Comparison of ENCODE assay signal across 1 cellular context in the genomic region with DNA sequence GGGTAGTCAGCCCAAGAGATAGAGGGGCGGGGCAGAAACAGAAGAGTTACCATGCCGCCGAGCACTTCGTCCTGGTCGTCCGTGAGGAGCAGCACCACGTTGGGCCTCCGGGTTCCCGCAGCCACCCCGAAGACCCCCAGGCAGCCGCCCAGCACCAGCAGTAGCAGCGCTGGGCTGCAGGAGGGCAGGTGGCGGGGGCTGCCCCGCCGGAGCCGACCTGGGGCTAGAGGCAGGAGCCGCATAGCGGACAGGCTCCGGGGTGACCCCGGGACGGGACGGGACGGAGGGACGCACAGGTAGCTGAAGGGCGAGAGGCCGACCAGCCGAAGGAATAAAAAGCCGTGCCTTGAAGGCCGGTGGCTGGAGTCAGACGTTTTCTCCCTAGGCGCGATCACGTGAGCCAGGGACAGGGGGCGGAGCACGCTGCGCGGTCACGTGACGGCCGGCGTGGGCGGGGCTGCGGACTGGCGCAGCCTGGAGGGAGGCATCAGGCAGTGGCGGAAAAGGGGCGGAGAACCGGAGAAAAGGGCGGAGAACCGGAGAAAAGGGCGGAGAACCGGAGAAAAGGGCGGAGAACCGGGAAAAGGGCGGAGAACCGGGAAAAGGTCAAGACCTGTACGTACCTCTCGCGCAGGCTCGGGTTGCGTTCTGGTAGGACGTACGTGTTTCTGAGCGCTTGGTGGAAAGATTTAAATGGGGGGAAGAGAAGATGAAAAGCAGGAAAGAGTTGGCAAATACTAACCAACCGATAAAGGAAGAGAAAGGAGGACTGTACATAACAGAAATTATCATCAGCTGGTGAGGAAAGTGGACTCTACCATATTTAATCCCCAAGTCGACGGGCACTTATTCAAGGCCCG.
A peak's percentile ranks its signal among the peaks of the same experiment; 100 is the strongest.
TF ChIP-seq lines count a peak whose summit lies in the region.

A gene (minus strand): TSS at position 372 of the 860 bp plus-strand sequence. CDS start 130 bp downstream, at position 242.

TF ChIP-seq in HEK293, 187 proteins besides CTCF, POLR2A, EP300 and RAD21 (continued from another document and continues in another):
- TF ChIP-seq, protein P1, sequence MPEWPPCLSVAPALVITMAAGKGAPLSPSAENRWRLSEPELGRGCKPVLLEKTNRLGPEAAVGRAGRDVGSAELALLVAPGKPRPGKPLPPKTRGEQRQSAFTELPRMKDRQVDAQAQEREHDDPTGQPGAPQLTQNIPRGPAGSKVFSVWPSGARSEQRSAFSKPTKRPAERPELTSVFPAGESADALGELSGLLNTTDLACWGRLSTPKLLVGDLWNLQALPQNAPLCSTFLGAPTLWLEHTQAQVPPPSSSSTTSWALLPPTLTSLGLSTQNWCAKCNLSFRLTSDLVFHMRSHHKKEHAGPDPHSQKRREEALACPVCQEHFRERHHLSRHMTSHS (tag by site-specific recombination; IDR thresholded peaks at IDR 0.05): no peak
- TF ChIP-seq ZSCAN23 (tag by site-specific recombination; IDR thresholded peaks at IDR 0.05): no peak
- TF ChIP-seq ZNF623 (tag by site-specific recombination; IDR thresholded peaks at IDR 0.05): no peak
- TF ChIP-seq ZNF548 (tag by site-specific recombination; IDR thresholded peaks at IDR 0.05): peak; percentile 36; the same call in 1 of the 2 replicates
- TF ChIP-seq, protein P2, sequence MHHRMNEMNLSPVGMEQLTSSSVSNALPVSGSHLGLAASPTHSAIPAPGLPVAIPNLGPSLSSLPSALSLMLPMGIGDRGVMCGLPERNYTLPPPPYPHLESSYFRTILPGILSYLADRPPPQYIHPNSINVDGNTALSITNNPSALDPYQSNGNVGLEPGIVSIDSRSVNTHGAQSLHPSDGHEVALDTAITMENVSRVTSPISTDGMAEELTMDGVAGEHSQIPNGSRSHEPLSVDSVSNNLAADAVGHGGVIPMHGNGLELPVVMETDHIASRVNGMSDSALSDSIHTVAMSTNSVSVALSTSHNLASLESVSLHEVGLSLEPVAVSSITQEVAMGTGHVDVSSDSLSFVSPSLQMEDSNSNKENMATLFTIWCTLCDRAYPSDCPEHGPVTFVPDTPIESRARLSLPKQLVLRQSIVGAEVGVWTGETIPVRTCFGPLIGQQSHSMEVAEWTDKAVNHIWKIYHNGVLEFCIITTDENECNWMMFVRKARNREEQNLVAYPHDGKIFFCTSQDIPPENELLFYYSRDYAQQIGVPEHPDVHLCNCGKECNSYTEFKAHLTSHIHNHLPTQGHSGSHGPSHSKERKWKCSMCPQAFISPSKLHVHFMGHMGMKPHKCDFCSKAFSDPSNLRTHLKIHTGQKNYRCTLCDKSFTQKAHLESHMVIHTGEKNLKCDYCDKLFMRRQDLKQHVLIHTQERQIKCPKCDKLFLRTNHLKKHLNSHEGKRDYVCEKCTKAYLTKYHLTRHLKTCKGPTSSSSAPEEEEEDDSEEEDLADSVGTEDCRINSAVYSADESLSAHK (tag by site-specific recombination; IDR thresholded peaks at IDR 0.05): no peak
- TF ChIP-seq ZNF2 (tag by site-specific recombination; IDR thresholded peaks at IDR 0.05): no peak
- TF ChIP-seq ZFHX2 (tag by site-specific recombination; conservative IDR thresholded peaks at IDR 0.05): peak; percentile 93
- TF ChIP-seq, protein P3, sequence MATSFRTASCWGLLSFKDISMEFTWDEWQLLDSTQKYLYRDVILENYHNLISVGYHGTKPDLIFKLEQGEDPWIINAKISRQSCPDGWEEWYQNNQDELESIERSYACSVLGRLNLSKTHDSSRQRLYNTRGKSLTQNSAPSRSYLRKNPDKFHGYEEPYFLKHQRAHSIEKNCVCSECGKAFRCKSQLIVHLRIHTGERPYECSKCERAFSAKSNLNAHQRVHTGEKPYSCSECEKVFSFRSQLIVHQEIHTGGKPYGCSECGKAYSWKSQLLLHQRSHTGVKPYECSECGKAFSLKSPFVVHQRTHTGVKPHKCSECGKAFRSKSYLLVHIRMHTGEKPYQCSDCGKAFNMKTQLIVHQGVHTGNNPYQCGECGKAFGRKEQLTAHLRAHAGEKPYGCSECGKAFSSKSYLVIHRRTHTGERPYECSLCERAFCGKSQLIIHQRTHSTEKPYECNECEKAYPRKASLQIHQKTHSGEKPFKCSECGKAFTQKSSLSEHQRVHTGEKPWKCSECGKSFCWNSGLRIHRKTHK (tag by site-specific recombination; IDR thresholded peaks at IDR 0.05): no peak
- no peak for TF ChIP-seq ZNF157 (tag by site-specific recombination; IDR thresholded peaks at IDR 0.05)
- TF ChIP-seq, protein P4, sequence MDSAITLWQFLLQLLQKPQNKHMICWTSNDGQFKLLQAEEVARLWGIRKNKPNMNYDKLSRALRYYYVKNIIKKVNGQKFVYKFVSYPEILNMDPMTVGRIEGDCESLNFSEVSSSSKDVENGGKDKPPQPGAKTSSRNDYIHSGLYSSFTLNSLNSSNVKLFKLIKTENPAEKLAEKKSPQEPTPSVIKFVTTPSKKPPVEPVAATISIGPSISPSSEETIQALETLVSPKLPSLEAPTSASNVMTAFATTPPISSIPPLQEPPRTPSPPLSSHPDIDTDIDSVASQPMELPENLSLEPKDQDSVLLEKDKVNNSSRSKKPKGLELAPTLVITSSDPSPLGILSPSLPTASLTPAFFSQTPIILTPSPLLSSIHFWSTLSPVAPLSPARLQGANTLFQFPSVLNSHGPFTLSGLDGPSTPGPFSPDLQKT (IDR thresholded peaks at IDR 0.05; ENCODE audit: borderline replicate concordance, low read depth, low read length): no peak
- TF ChIP-seq, protein P5, sequence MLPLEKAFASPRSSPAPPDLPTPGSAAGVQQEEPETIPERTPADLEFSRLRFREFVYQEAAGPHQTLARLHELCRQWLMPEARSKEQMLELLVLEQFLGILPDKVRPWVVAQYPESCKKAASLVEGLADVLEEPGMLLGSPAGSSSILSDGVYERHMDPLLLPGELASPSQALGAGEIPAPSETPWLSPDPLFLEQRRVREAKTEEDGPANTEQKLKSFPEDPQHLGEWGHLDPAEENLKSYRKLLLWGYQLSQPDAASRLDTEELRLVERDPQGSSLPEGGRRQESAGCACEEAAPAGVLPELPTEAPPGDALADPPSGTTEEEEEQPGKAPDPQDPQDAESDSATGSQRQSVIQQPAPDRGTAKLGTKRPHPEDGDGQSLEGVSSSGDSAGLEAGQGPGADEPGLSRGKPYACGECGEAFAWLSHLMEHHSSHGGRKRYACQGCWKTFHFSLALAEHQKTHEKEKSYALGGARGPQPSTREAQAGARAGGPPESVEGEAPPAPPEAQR (tag by site-specific recombination; IDR thresholded peaks at IDR 0.05): no peak
- TF ChIP-seq, protein P6, sequence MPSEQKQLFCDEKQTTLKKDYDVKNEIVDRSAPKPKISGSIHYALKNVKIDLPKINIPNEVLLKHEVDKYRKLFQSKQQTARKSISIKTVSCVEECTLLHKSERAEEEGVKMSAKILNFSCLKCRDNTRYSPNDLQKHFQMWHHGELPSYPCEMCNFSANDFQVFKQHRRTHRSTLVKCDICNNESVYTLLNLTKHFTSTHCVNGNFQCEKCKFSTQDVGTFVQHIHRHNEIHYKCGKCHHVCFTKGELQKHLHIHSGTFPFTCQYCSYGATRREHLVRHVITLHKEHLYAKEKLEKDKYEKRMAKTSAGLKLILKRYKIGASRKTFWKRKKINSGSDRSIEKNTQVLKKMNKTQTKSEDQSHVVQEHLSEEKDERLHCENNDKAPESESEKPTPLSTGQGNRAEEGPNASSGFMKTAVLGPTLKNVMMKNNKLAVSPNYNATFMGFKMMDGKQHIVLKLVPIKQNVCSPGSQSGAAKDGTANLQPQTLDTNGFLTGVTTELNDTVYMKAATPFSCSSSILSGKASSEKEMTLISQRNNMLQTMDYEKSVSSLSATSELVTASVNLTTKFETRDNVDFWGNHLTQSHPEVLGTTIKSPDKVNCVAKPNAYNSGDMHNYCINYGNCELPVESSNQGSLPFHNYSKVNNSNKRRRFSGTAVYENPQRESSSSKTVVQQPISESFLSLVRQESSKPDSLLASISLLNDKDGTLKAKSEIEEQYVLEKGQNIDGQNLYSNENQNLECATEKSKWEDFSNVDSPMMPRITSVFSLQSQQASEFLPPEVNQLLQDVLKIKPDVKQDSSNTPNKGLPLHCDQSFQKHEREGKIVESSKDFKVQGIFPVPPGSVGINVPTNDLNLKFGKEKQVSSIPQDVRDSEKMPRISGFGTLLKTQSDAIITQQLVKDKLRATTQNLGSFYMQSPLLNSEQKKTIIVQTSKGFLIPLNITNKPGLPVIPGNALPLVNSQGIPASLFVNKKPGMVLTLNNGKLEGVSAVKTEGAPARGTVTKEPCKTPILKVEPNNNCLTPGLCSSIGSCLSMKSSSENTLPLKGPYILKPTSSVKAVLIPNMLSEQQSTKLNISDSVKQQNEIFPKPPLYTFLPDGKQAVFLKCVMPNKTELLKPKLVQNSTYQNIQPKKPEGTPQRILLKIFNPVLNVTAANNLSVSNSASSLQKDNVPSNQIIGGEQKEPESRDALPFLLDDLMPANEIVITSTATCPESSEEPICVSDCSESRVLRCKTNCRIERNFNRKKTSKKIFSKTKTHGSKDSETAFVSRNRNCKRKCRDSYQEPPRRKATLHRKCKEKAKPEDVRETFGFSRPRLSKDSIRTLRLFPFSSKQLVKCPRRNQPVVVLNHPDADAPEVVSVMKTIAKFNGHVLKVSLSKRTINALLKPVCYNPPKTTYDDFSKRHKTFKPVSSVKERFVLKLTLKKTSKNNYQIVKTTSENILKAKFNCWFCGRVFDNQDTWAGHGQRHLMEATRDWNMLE (tag by site-specific recombination; conservative IDR thresholded peaks at IDR 0.05; ENCODE audit: low read depth): no peak
- TF ChIP-seq, protein P7, sequence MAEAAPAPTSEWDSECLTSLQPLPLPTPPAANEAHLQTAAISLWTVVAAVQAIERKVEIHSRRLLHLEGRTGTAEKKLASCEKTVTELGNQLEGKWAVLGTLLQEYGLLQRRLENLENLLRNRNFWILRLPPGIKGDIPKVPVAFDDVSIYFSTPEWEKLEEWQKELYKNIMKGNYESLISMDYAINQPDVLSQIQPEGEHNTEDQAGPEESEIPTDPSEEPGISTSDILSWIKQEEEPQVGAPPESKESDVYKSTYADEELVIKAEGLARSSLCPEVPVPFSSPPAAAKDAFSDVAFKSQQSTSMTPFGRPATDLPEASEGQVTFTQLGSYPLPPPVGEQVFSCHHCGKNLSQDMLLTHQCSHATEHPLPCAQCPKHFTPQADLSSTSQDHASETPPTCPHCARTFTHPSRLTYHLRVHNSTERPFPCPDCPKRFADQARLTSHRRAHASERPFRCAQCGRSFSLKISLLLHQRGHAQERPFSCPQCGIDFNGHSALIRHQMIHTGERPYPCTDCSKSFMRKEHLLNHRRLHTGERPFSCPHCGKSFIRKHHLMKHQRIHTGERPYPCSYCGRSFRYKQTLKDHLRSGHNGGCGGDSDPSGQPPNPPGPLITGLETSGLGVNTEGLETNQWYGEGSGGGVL (tag by site-specific recombination; IDR thresholded peaks at IDR 0.05): peak; percentile 69
- no peak for TF ChIP-seq ZNF549 (tag by site-specific recombination; IDR thresholded peaks at IDR 0.05)
- TF ChIP-seq ZNF223 (tag by site-specific recombination; IDR thresholded peaks at IDR 0.05): no peak
- TF ChIP-seq BCL11B (tag by site-specific recombination; IDR thresholded peaks at IDR 0.05; ENCODE audit: low read depth): no peak
- TF ChIP-seq ZNF423 (tag by site-specific recombination; IDR thresholded peaks at IDR 0.05): no peak
- TF ChIP-seq ZFP69B (tag by site-specific recombination; IDR thresholded peaks at IDR 0.05): no peak
- TF ChIP-seq ZNF843 (tag by site-specific recombination; IDR thresholded peaks at IDR 0.05): peak; percentile 53
- peak; percentile 33; the same call in 1 of the 2 replicates for TF ChIP-seq ZBTB20 (tag by site-specific recombination; IDR thresholded peaks at IDR 0.05)
- TF ChIP-seq SETDB1 (IDR thresholded peaks at IDR 0.05; ENCODE audit: insufficient read length, low read length): no peak
- TF ChIP-seq KLF10 (tag by site-specific recombination; IDR thresholded peaks at IDR 0.05): peak; percentile 86; the same call in 1 of the 2 replicates
- TF ChIP-seq ZNF350 (tag by site-specific recombination; IDR thresholded peaks at IDR 0.05): no peak
- TF ChIP-seq ZNF610 (tag by site-specific recombination; IDR thresholded peaks at IDR 0.05; ENCODE audit: borderline replicate concordance): no peak
- TF ChIP-seq ZNF335 (tag by site-specific recombination; conservative IDR thresholded peaks at IDR 0.05): peak; percentile 82
- TF ChIP-seq ZNF555 (tag by site-specific recombination; conservative IDR thresholded peaks at IDR 0.05): no peak
- no peak for TF ChIP-seq ZNF777 (tag by site-specific recombination; IDR thresholded peaks at IDR 0.05; ENCODE audit: borderline replicate concordance)
- no peak for TF ChIP-seq ZNF175 (tag by site-specific recombination; IDR thresholded peaks at IDR 0.05)
- TF ChIP-seq KLF7 (tag by site-specific recombination; IDR thresholded peaks at IDR 0.05; ENCODE audit: borderline replicate concordance): peak; percentile 91
- TF ChIP-seq KLF9 (tag by site-specific recombination; IDR thresholded peaks at IDR 0.05; ENCODE audit: low read depth): peak; percentile 98
- TF ChIP-seq, protein P8, sequence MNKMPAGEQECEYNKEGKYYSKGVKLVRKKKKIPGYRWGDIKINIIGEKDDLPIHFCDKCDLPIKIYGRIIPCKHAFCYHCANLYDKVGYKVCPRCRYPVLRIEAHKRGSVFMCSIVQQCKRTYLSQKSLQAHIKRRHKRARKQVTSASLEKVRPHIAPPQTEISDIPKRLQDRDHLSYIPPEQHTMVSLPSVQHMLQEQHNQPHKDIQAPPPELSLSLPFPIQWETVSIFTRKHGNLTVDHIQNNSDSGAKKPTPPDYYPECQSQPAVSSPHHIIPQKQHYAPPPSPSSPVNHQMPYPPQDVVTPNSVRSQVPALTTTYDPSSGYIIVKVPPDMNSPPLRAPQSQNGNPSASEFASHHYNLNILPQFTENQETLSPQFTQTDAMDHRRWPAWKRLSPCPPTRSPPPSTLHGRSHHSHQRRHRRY (tag by site-specific recombination; IDR thresholded peaks at IDR 0.05): no peak
- peak; percentile 88 for TF ChIP-seq ZNF501 (tag by site-specific recombination; IDR thresholded peaks at IDR 0.05)
- no peak for TF ChIP-seq ZNF416 (tag by site-specific recombination; IDR thresholded peaks at IDR 0.05)
- TF ChIP-seq ZNF354C (tag by site-specific recombination; IDR thresholded peaks at IDR 0.05; ENCODE audit: borderline replicate concordance, low read depth): no peak
- TF ChIP-seq, protein P9, sequence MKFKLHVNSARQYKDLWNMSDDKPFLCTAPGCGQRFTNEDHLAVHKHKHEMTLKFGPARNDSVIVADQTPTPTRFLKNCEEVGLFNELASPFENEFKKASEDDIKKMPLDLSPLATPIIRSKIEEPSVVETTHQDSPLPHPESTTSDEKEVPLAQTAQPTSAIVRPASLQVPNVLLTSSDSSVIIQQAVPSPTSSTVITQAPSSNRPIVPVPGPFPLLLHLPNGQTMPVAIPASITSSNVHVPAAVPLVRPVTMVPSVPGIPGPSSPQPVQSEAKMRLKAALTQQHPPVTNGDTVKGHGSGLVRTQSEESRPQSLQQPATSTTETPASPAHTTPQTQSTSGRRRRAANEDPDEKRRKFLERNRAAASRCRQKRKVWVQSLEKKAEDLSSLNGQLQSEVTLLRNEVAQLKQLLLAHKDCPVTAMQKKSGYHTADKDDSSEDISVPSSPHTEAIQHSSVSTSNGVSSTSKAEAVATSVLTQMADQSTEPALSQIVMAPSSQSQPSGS (tag by site-specific recombination; IDR thresholded peaks at IDR 0.05; ENCODE audit: low read depth): no peak
